1 cellular context compared by ENCODE assay signal in the genomic region with DNA sequence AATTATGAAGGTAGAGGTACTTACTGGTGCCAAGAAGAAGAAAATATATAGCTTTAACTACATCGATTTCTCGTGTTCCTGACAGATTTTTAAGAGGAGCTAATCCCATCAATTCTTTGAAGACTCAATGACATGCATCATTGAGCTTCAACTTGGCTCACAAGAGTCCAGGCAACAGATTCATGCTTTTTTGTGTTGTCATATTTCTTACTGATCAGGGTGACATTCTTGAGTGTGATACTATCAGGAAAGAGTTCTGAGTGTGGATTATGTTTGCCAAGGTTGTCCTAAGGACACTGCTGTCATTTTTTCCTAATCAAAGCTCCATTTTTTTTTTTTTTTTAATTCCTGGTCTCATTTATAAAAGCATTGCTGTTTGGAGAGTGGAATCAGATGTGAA.
TF ChIP-seq lines count a peak whose summit lies in the region.

No MANE protein-coding gene starts in this region.

TF ChIP-seq in GM12878, 131 proteins besides CTCF, POLR2A, EP300 and RAD21 (continued from another document):
- TF ChIP-seq, protein P1, sequence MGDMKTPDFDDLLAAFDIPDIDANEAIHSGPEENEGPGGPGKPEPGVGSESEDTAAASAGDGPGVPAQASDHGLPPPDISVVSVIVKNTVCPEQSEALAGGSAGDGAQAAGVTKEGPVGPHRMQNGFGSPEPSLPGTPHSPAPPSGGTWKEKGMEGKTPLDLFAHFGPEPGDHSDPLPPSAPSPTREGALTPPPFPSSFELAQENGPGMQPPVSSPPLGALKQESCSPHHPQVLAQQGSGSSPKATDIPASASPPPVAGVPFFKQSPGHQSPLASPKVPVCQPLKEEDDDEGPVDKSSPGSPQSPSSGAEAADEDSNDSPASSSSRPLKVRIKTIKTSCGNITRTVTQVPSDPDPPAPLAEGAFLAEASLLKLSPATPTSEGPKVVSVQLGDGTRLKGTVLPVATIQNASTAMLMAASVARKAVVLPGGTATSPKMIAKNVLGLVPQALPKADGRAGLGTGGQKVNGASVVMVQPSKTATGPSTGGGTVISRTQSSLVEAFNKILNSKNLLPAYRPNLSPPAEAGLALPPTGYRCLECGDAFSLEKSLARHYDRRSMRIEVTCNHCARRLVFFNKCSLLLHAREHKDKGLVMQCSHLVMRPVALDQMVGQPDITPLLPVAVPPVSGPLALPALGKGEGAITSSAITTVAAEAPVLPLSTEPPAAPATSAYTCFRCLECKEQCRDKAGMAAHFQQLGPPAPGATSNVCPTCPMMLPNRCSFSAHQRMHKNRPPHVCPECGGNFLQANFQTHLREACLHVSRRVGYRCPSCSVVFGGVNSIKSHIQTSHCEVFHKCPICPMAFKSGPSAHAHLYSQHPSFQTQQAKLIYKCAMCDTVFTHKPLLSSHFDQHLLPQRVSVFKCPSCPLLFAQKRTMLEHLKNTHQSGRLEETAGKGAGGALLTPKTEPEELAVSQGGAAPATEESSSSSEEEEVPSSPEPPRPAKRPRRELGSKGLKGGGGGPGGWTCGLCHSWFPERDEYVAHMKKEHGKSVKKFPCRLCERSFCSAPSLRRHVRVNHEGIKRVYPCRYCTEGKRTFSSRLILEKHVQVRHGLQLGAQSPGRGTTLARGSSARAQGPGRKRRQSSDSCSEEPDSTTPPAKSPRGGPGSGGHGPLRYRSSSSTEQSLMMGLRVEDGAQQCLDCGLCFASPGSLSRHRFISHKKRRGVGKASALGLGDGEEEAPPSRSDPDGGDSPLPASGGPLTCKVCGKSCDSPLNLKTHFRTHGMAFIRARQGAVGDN (IDR thresholded peaks at IDR 0.05) = no peak
- TF ChIP-seq, protein P2, sequence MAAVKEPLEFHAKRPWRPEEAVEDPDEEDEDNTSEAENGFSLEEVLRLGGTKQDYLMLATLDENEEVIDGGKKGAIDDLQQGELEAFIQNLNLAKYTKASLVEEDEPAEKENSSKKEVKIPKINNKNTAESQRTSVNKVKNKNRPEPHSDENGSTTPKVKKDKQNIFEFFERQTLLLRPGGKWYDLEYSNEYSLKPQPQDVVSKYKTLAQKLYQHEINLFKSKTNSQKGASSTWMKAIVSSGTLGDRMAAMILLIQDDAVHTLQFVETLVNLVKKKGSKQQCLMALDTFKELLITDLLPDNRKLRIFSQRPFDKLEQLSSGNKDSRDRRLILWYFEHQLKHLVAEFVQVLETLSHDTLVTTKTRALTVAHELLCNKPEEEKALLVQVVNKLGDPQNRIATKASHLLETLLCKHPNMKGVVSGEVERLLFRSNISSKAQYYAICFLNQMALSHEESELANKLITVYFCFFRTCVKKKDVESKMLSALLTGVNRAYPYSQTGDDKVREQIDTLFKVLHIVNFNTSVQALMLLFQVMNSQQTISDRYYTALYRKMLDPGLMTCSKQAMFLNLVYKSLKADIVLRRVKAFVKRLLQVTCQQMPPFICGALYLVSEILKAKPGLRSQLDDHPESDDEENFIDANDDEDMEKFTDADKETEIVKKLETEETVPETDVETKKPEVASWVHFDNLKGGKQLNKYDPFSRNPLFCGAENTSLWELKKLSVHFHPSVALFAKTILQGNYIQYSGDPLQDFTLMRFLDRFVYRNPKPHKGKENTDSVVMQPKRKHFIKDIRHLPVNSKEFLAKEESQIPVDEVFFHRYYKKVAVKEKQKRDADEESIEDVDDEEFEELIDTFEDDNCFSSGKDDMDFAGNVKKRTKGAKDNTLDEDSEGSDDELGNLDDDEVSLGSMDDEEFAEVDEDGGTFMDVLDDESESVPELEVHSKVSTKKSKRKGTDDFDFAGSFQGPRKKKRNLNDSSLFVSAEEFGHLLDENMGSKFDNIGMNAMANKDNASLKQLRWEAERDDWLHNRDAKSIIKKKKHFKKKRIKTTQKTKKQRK (IDR thresholded peaks at IDR 0.05; ENCODE audit: low read depth, low read length) = no peak
- TF ChIP-seq, protein P3, sequence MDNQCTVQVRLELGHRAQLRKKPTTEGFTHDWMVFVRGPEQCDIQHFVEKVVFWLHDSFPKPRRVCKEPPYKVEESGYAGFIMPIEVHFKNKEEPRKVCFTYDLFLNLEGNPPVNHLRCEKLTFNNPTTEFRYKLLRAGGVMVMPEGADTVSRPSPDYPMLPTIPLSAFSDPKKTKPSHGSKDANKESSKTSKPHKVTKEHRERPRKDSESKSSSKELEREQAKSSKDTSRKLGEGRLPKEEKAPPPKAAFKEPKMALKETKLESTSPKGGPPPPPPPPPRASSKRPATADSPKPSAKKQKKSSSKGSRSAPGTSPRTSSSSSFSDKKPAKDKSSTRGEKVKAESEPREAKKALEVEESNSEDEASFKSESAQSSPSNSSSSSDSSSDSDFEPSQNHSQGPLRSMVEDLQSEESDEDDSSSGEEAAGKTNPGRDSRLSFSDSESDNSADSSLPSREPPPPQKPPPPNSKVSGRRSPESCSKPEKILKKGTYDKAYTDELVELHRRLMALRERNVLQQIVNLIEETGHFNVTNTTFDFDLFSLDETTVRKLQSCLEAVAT (IDR thresholded peaks at IDR 0.05) = no peak
- TF ChIP-seq POLR2AphosphoS5 (IDR thresholded peaks at IDR 0.05; ENCODE audit: low read length) (no peak), GABPA (IDR thresholded peaks at IDR 0.05; ENCODE audit: low read depth) (no peak), NRF1 (conservative IDR thresholded peaks at IDR 0.05; ENCODE audit: low read depth, low read length) (no peak), NR2F1 (conservative IDR thresholded peaks at IDR 0.05) (no peak), BMI1 (IDR thresholded peaks at IDR 0.05; ENCODE audit: borderline replicate concordance) (no peak), FOXM1 (IDR thresholded peaks at IDR 0.05; ENCODE audit: low read depth, low read length) (no peak)
- TF ChIP-seq, protein P4, sequence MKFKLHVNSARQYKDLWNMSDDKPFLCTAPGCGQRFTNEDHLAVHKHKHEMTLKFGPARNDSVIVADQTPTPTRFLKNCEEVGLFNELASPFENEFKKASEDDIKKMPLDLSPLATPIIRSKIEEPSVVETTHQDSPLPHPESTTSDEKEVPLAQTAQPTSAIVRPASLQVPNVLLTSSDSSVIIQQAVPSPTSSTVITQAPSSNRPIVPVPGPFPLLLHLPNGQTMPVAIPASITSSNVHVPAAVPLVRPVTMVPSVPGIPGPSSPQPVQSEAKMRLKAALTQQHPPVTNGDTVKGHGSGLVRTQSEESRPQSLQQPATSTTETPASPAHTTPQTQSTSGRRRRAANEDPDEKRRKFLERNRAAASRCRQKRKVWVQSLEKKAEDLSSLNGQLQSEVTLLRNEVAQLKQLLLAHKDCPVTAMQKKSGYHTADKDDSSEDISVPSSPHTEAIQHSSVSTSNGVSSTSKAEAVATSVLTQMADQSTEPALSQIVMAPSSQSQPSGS (IDR thresholded peaks at IDR 0.05; ENCODE audit: low read length) = no peak
- TF ChIP-seq, protein P5, sequence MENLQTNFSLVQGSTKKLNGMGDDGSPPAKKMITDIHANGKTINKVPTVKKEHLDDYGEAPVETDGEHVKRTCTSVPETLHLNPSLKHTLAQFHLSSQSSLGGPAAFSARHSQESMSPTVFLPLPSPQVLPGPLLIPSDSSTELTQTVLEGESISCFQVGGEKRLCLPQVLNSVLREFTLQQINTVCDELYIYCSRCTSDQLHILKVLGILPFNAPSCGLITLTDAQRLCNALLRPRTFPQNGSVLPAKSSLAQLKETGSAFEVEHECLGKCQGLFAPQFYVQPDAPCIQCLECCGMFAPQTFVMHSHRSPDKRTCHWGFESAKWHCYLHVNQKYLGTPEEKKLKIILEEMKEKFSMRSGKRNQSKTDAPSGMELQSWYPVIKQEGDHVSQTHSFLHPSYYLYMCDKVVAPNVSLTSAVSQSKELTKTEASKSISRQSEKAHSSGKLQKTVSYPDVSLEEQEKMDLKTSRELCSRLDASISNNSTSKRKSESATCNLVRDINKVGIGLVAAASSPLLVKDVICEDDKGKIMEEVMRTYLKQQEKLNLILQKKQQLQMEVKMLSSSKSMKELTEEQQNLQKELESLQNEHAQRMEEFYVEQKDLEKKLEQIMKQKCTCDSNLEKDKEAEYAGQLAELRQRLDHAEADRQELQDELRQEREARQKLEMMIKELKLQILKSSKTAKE (IDR thresholded peaks at IDR 0.05; ENCODE audit: low read depth, poor library complexity, severe bottlenecking) = no peak
TF ChIP-seq in GM12878: peak in this region for 0.
